In the genomic region with DNA sequence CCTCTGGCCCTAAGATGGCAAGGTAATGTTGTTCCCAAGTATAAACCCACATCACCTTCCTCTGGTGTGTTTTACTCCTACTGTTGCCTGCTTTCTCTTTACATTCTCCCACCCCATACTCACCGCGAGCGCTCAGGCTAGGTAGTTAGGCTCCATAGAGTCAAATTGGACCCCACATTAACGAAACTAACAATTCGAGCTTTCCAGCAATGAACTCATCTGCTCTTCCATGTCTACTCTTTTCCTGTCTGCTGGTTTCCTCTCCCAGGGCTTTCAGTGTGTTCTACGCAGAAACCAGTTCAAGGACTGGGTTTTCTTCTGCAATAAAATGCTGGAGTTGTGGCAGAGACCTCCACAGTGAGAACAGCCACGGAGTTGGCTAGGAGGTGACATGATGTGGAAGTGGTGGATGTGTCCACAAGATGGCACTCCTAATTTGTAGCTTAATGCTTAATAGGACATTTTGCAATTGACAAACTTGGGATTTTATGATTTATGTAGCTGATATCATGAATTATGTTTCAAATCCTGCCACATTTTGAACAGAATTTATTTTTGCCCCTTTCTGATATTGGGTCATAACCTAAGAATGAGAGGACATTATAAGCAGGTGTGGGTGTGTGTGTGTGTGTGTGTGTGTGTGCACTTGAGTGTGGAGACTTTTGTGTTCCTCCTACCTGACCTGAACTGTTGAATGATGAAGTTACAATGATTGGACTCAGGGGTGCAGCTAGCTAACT, we compare ENCODE assay signal across 8 cellular contexts. TPM values are rescaled to one million over a fixed set of nuclear protein-coding genes. Genes with fewer than 3 reads are reported as not detected.
A peak's percentile ranks its signal among the peaks of the same experiment; 100 is the strongest.
DNase-seq lines count a peak whose midpoint lies in the region; TF ChIP-seq lines count a peak whose summit lies in the region.

No MANE protein-coding gene starts in this region.

- TF ChIP-seq EP300 in esophagus muscularis mucosa (IDR thresholded peaks at IDR 0.05) = no peak

- no peak overlapping the region for H3K9ac ChIP-seq in smooth muscle cell (ENCODE audit: low read depth)

- 78% methylated on average over 7 of the region's 7 CpGs for WGBS in esophagus muscularis mucosa
- 86% methylated on average over 7 of the region's 7 CpGs for WGBS in smooth muscle cell (ENCODE audit: low lambda C conversion rate)

- no peaks in the 10 kb centered on the region for H3K9me3 ChIP-seq in CD8-positive, alpha-beta memory T cell (ENCODE audit: low read length)
- H3K9me3 ChIP-seq in esophagus muscularis mucosa (no peaks in the 10 kb centered on the region), smooth muscle cell (replicated peaks; ENCODE audit: low read depth) (no peaks in the 10 kb centered on the region)

- peaks cover 43% of the 10 kb centered on the region for H3K4me1 ChIP-seq in CD8-positive, alpha-beta memory T cell (ENCODE audit: insufficient read depth, low read length)
- peaks cover 37 to 43% (median 41%) of the 10 kb centered on the region in 4 donors for H3K4me1 ChIP-seq in esophagus muscularis mucosa
- H3K4me1 ChIP-seq in smooth muscle cell (ENCODE audit: low read depth) = peaks cover 9% of the 10 kb centered on the region

- peaks cover 11% of the 10 kb centered on the region for H4K20me1 ChIP-seq in smooth muscle cell (ENCODE audit: low read depth)

- no peak overlapping the region for H3K27ac ChIP-seq in CD8-positive, alpha-beta memory T cell (ENCODE audit: low read depth, low read length)
- H3K27ac ChIP-seq in esophagus muscularis mucosa (replicated peaks in 1 of 4) (no peak overlapping the region), smooth muscle cell (ENCODE audit: low read depth) (no peak overlapping the region)

- TF ChIP-seq CTCF in esophagus muscularis mucosa (IDR thresholded peaks at IDR 0.05) (peak in 2 of 3 experiments; percentile 14 to 38), smooth muscle cell (IDR thresholded peaks at IDR 0.05; ENCODE audit: borderline replicate concordance, insufficient read depth, poor library complexity, severe bottlenecking) (peak; percentile 28)

- H2AFZ ChIP-seq in smooth muscle cell (ENCODE audit: low read depth) = no peak overlapping the region

- no peak for TF ChIP-seq POLR2A in esophagus muscularis mucosa (IDR thresholded peaks at IDR 0.05; ENCODE audit: low read depth)

- H3K4me2 ChIP-seq in smooth muscle cell = no peak overlapping the region

- H3K27me3 ChIP-seq in CD8-positive, alpha-beta memory T cell (ENCODE audit: insufficient read depth, low read length, poor library complexity, severe bottlenecking) = no peaks in the 10 kb centered on the region
- H3K27me3 ChIP-seq in esophagus muscularis mucosa (no peaks in the 10 kb centered on the region), smooth muscle cell (ENCODE audit: low read depth) (peaks cover 5% of the 10 kb centered on the region)

- no peak overlapping the region for H3K4me3 ChIP-seq in CD8-positive, alpha-beta memory T cell (ENCODE audit: low read length)
- H3K4me3 ChIP-seq in esophagus muscularis mucosa = no peak overlapping the region
- H3K4me3 ChIP-seq in smooth muscle cell = no peak overlapping the region

- H3K4me1 Mint-ChIP-seq in CD8-positive, alpha-beta memory T cell = peaks cover 50 to 71% (median 70%) of the 10 kb centered on the region in 3 donors

- POLR2A ChIA-PET in CD8-positive, alpha-beta memory T cell (lab: Charles Lee) = no interaction called here

- H3K27ac Mint-ChIP-seq in CD8-positive, alpha-beta memory T cell = peak overlapping the region; percentile 48 to 96 (median 90)

- intact Hi-C loops in esophagus muscularis mucosa (cut with DNase I) = loop anchor here (5.0 kb wide), 2 partner anchors 236 to 346 kb away; a partner anchor contains a TSS

- peaks cover 46% of the 10 kb centered on the region for H3K79me2 ChIP-seq in smooth muscle cell (ENCODE audit: low read depth)

- H3F3A ChIP-seq in smooth muscle cell (ENCODE audit: low read depth) = no peaks in the 10 kb centered on the region

- DNase-seq in CD8-positive, alpha-beta memory T cell = peak in 2 of 5 donors; percentile 9 to 26
- DNase-seq in HCEC 1CT (peak; percentile 59), SW480 (ENCODE audit: low spot score) (peak; percentile 22), esophagus muscularis mucosa (ENCODE audit: extremely low spot score) (no peak), smooth muscle cell (lab: John Stamatoyannopoulos, UW; ENCODE audit: unreplicated experiment) (no peak), NCI-H2029 (lab: John Stamatoyannopoulos, UW) (no peak), OCI-M2 (lab: John Stamatoyannopoulos, UW; ENCODE audit: unreplicated experiment) (no peak), NCI-H187 (lab: John Stamatoyannopoulos, UW) (no peak)

- H3K36me3 Mint-ChIP-seq in CD8-positive, alpha-beta memory T cell = peaks cover 0 to 28% (median 6%) of the 10 kb centered on the region in 3 donors

- CTCF ChIA-PET in CD8-positive, alpha-beta memory T cell (lab: Charles Lee) = interaction anchor here (0.7 to 1.3 kb wide), 3 partner anchors 9 to 345 kb away, joined by 3 to 7 read pairs (median 5); no protein-coding TSS in a partner anchor

- H3K36me3 ChIP-seq in CD8-positive, alpha-beta memory T cell (ENCODE audit: insufficient read depth, low read length) = no peaks in the 10 kb centered on the region
- H3K36me3 ChIP-seq in esophagus muscularis mucosa (peaks cover 0 to 3% (median 1%) of the 10 kb centered on the region in 4 donors), smooth muscle cell (ENCODE audit: low read depth) (no peaks in the 10 kb centered on the region)

- peak overlapping the region; percentile 31 to 90 (median 71) for H3K4me3 Mint-ChIP-seq in CD8-positive, alpha-beta memory T cell

- no peaks in the 10 kb centered on the region for H3K9me3 Mint-ChIP-seq in CD8-positive, alpha-beta memory T cell

- H3K27me3 Mint-ChIP-seq in CD8-positive, alpha-beta memory T cell = no peaks in the 10 kb centered on the region

RNA-seq across cellular contexts. Expression of a gene that starts 2.2 kb away (rescaled TPM):
- total RNA-seq in CD8-positive, alpha-beta memory T cell = 100 to 1,000 TPM; 201 to 209 TPM
- polyA plus RNA-seq in CD8-positive, alpha-beta memory T cell = 171 TPM
- total RNA-seq in esophagus muscularis mucosa = 100 to 1,000 TPM; 147 to 209 (median 186) TPM
- 103 and 132 TPM in 2 replicates for total RNA-seq in smooth muscle cell
- 115 and 126 TPM in 2 replicates for polyA plus RNA-seq in smooth muscle cell

RNA-seq across cellular contexts. Expression of a gene that starts 50.0 kb away (rescaled TPM):
- total RNA-seq in CD8-positive, alpha-beta memory T cell = not detected
- polyA plus RNA-seq in CD8-positive, alpha-beta memory T cell = not detected
- not detected for total RNA-seq in esophagus muscularis mucosa
- total RNA-seq in smooth muscle cell = not detected in 2 replicates
- polyA plus RNA-seq in smooth muscle cell = 0.21 TPM in 1 of 2 replicates, not detected in the other

RNA-seq across cellular contexts. Expression of a gene that starts 57.0 kb away (rescaled TPM):
- 10 to 100 TPM in 1 of 2 experiments, 1 to 10 TPM in 1; 9.2 to 11.4 TPM for total RNA-seq in CD8-positive, alpha-beta memory T cell
- 6.1 TPM for polyA plus RNA-seq in CD8-positive, alpha-beta memory T cell
- total RNA-seq in esophagus muscularis mucosa (10 to 100 TPM; 15.1 to 21.6 (median 17.6) TPM), smooth muscle cell (18.6 and 20.7 TPM in 2 replicates)
- polyA plus RNA-seq in smooth muscle cell = 2.8 and 4.8 TPM in 2 replicates

Comparison
In these comparisons a context has a peak if more than half of its experiments do, and no peak if none do; other contexts are left out.
1. DNase-seq: peak in HCEC 1CT (single experiment) and SW480 (single experiment); none in esophagus muscularis mucosa (single experiment), smooth muscle cell (single experiment), NCI-H2029 (single experiment), OCI-M2 (single experiment) and NCI-H187 (0 of 2).